In genomic region chr13:111179908-111180756, GRCh38 we compare ENCODE assay signal across 1 cellular context.
TF ChIP-seq lines count a peak whose summit lies in the region.

No MANE protein-coding gene starts in this region.

TF ChIP-seq in IMR-90, 13 proteins besides CTCF, POLR2A, EP300 and RAD21 (continued from another document):
- TF ChIP-seq, protein P1, sequence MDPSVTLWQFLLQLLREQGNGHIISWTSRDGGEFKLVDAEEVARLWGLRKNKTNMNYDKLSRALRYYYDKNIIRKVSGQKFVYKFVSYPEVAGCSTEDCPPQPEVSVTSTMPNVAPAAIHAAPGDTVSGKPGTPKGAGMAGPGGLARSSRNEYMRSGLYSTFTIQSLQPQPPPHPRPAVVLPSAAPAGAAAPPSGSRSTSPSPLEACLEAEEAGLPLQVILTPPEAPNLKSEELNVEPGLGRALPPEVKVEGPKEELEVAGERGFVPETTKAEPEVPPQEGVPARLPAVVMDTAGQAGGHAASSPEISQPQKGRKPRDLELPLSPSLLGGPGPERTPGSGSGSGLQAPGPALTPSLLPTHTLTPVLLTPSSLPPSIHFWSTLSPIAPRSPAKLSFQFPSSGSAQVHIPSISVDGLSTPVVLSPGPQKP (IDR thresholded peaks at IDR 0.05; ENCODE audit: borderline replicate concordance, low read depth, low read length), result no peak
- no peak for TF ChIP-seq SMC3 (IDR thresholded peaks at IDR 0.05; ENCODE audit: low read depth, low read length)
- no peak for TF ChIP-seq FOS (IDR thresholded peaks at IDR 0.05; ENCODE audit: low read depth, low read length)
- TF ChIP-seq CHD1 (IDR thresholded peaks at IDR 0.05; ENCODE audit: low read depth, low read length), result no peak
- TF ChIP-seq MAZ (IDR thresholded peaks at IDR 0.05; ENCODE audit: borderline replicate concordance, low read depth, low read length), result no peak
- TF ChIP-seq RCOR1 (IDR thresholded peaks at IDR 0.05; ENCODE audit: insufficient replicate concordance, low read length), result no peak
- TF ChIP-seq BHLHE40 (IDR thresholded peaks at IDR 0.05; ENCODE audit: low read depth, low read length), result no peak
- TF ChIP-seq NFE2L2 (IDR thresholded peaks at IDR 0.05; ENCODE audit: low read depth, low read length), result no peak
- no peak for TF ChIP-seq RFX5 (IDR thresholded peaks at IDR 0.05; ENCODE audit: low read depth, low read length)
